Comparison of ENCODE assay signal across 27 cellular contexts in genomic region chr12:110201995-110202394, GRCh38.
"Had no signal": no experiment of that assay in that cellular context is flagged by ENCODE, and none has a peak within 500 bp of the region (broad histone marks: within the 10 kb centered on the region; RNA-seq: fewer than 3 reads in every experiment).

No MANE protein-coding gene starts in this region.

- H3K4me1 Mint-ChIP-seq: stimulated activated memory B cell treated with anti-CD40 and anti-IgM and Interleukin-4, amounts not matched to agents 10 μg/mL and 1 μg/mL and 100 μg/mL, for 72 hours had no signal

- H3K36me3 Mint-ChIP-seq: natural killer cell had no signal

- H3K27me3 Mint-ChIP-seq: progenitor cell of endocrine pancreas; stimulated activated memory B cell treated with anti-CD40 and anti-IgM and Interleukin-4, amounts not matched to agents 10 μg/mL and 1 μg/mL and 100 μg/mL, for 72 hours; stimulated activated naive CD8-positive, alpha-beta T cell treated with anti-CD3 and anti-CD28 coated beads, Interleukin-15, amount 100 ng/mL, for 72 hours; type B pancreatic cell had no signal

- H3K4me3 Mint-ChIP-seq: natural killer cell; nephron; neural progenitor cell; stimulated activated memory B cell treated with anti-CD40 and anti-IgM and Interleukin-4, amounts not matched to agents 10 μg/mL and 1 μg/mL and 100 μg/mL, for 72 hours; stimulated activated naive CD8-positive, alpha-beta T cell treated with anti-CD3 and anti-CD28 coated beads, Interleukin-15, amount 100 ng/mL, for 72 hours; type B pancreatic cell had no signal

- DNase-seq: natural killer cell; occipital lobe; ovary; posterior cingulate gyrus; psoas muscle; right cardiac atrium; right lobe of liver; sigmoid colon; small intestine; stimulated activated CD4-positive, alpha-beta T cell treated with anti-CD3 and anti-CD28 coated beads, Interleukin-15, amount 100 ng/mL, for 24 hours; stimulated activated CD4-positive, alpha-beta T cell treated with anti-CD3 and anti-CD28 coated beads, Interleukin-2, amount 100 ng/mL, for 24 hours; stimulated activated CD4-positive, alpha-beta T cell treated with anti-CD3 and anti-CD28 coated beads, Interleukin-2, amount 100 ng/mL, for 48 hours; stimulated activated CD4-positive, alpha-beta T cell treated with anti-CD3 and anti-CD28 coated beads, Interleukin-4, amount 100 ng/mL, for 24 hours; stimulated activated naive CD4-positive, alpha-beta T cell; stimulated activated naive CD8-positive, alpha-beta T cell treated with anti-CD3 and anti-CD28 coated beads, Interleukin-15, amount 100 ng/mL, for 72 hours; stimulated activated naive CD8-positive, alpha-beta T cell treated with anti-CD3 and anti-CD28 coated beads, Interleukin-15, Interleukin-2, amounts not matched to agents 100 U/mL and 50 U/mL, for 24 hours; substantia nigra; testis; tibial artery; transverse colon; upper lobe of right lung; uterus had no signal

- H3K27ac Mint-ChIP-seq: natural killer cell; nephron; neural progenitor cell; progenitor cell of endocrine pancreas; stimulated activated memory B cell treated with anti-CD40 and anti-IgM and Interleukin-4, amounts not matched to agents 10 μg/mL and 1 μg/mL and 100 μg/mL, for 72 hours; type B pancreatic cell had no signal

- H3K9me3 Mint-ChIP-seq: natural killer cell; nephron; neural progenitor cell; stimulated activated memory B cell treated with anti-CD40 and anti-IgM and Interleukin-4, amounts not matched to agents 10 μg/mL and 1 μg/mL and 100 μg/mL, for 72 hours; stimulated activated naive CD8-positive, alpha-beta T cell treated with anti-CD3 and anti-CD28 coated beads, Interleukin-15, amount 100 ng/mL, for 72 hours; type B pancreatic cell had no signal

- ATAC-seq: natural killer cell; psoas muscle; right cardiac atrium; right lobe of liver; stimulated activated memory B cell treated with anti-CD40 and anti-IgM and Interleukin-4, amounts not matched to agents 10 μg/mL and 1 μg/mL and 100 μg/mL, for 72 hours; stimulated activated naive CD8-positive, alpha-beta T cell treated with anti-CD3 and anti-CD28 coated beads, Interleukin-15, amount 100 ng/mL, for 72 hours; stimulated activated naive CD8-positive, alpha-beta T cell treated with anti-CD3 and anti-CD28 coated beads, Interleukin-15, Interleukin-2, amounts not matched to agents 100 U/mL and 50 U/mL, for 24 hours; upper lobe of right lung had no signal
